Comparison of ENCODE assay signal across 23 cellular contexts in genomic region chr20:24033151-24033550, GRCh38. TPM values are rescaled to one million over a fixed set of nuclear protein-coding genes. Genes with fewer than 3 reads are reported as not detected.
DNase-seq lines count a peak whose midpoint lies in the region; ATAC-seq and TF ChIP-seq lines count a peak whose summit lies in the region.
"Had no signal": no experiment of that assay in that cellular context is flagged by ENCODE, and none has a peak within 500 bp of the region (broad histone marks: within the 10 kb centered on the region; RNA-seq: fewer than 3 reads in every experiment).

No MANE protein-coding gene starts in this region.

- H3K36me3 ChIP-seq in Loucy (ENCODE audit: insufficient read depth, low read length) (no peaks in the 10 kb centered on the region), gastroesophageal sphincter (no peaks in the 10 kb centered on the region)
- H3K36me3 ChIP-seq: esophagus muscularis mucosa, gastrocnemius medialis, pancreas, sigmoid colon, transverse colon had no signal

- H3K4me1 ChIP-seq in Loucy (ENCODE audit: insufficient read depth, low read length, poor library complexity, severe bottlenecking) (peaks cover 13% of the 10 kb centered on the region), gastroesophageal sphincter (no peaks in the 10 kb centered on the region)
- H3K4me1 ChIP-seq: esophagus muscularis mucosa, gastrocnemius medialis, pancreas, sigmoid colon, transverse colon had no signal

- ATAC-seq in stimulated activated effector memory CD8-positive, alpha-beta T cell treated with anti-CD3 and anti-CD28 coated beads, Interleukin-12 subunit alpha, Interleukin-12 subunit beta, amount 100 ng/mL, for 72 hours: peak; percentile 96
- no peak for ATAC-seq in gastroesophageal sphincter
- ATAC-seq: gastrocnemius medialis, pancreas had no signal

- no peaks in the 10 kb centered on the region for H3K27me3 Mint-ChIP-seq in activated naive CD4-positive, alpha-beta T cell treated with anti-CD3 and anti-CD28 coated beads for 36 hours (ENCODE audit: low read depth)
- H3K27me3 Mint-ChIP-seq in activated naive CD8-positive, alpha-beta T cell: no peaks in the 10 kb centered on the region
- no peaks in the 10 kb centered on the region for H3K27me3 Mint-ChIP-seq in glutamatergic neuron (ENCODE audit: unreplicated experiment)
- H3K27me3 Mint-ChIP-seq: IgD-negative memory B cell had no signal

- TF ChIP-seq EP300 in gastroesophageal sphincter (IDR thresholded peaks at IDR 0.05): no peak

- H3K4me3 ChIP-seq in Loucy (ENCODE audit: low read length, poor library complexity, severe bottlenecking): no peak overlapping the region
- no peak overlapping the region for H3K4me3 ChIP-seq in gastroesophageal sphincter
- H3K4me3 ChIP-seq: esophagus muscularis mucosa, gastrocnemius medialis, pancreas, sigmoid colon, transverse colon had no signal

- no peak overlapping the region for H3K4me3 Mint-ChIP-seq in activated naive CD4-positive, alpha-beta T cell treated with anti-CD3 and anti-CD28 coated beads for 36 hours
- no peak overlapping the region for H3K4me3 Mint-ChIP-seq in activated naive CD8-positive, alpha-beta T cell
- H3K4me3 Mint-ChIP-seq in stimulated activated effector memory CD8-positive, alpha-beta T cell treated with anti-CD3 and anti-CD28 coated beads, Interleukin-12 subunit alpha, Interleukin-12 subunit beta, amount 100 ng/mL, for 72 hours: peak overlapping the region; percentile 7
- no peak overlapping the region for H3K4me3 Mint-ChIP-seq in glutamatergic neuron (ENCODE audit: unreplicated experiment)
- H3K4me3 Mint-ChIP-seq: memory B cell had no signal

- no peak for TF ChIP-seq POLR2A in gastroesophageal sphincter (IDR thresholded peaks at IDR 0.05)

- TF ChIP-seq CTCF in Loucy (conservative IDR thresholded peaks at IDR 0.05; ENCODE audit: low read length): no peak
- TF ChIP-seq CTCF in gastroesophageal sphincter (IDR thresholded peaks at IDR 0.05): no peak
- TF ChIP-seq CTCF in glutamatergic neuron (IDR thresholded peaks at IDR 0.05; ENCODE audit: partially characterized antibody, unreplicated experiment): no peak

- no peaks in the 10 kb centered on the region for H3K79me2 ChIP-seq in Loucy (ENCODE audit: insufficient read depth, low read length)

- no peaks in the 10 kb centered on the region for H3F3A ChIP-seq in Loucy (ENCODE audit: low read depth)

- no peak overlapping the region for H3K4me2 ChIP-seq in Loucy (ENCODE audit: low read depth, low read length, poor library complexity, severe bottlenecking)

- peak overlapping the region; percentile 76 for H3K27ac Mint-ChIP-seq in activated naive CD4-positive, alpha-beta T cell treated with anti-CD3 and anti-CD28 coated beads for 36 hours
- peak overlapping the region; percentile 51 for H3K27ac Mint-ChIP-seq in activated naive CD8-positive, alpha-beta T cell
- peak overlapping the region; percentile 17 for H3K27ac Mint-ChIP-seq in stimulated activated effector memory CD8-positive, alpha-beta T cell treated with anti-CD3 and anti-CD28 coated beads, Interleukin-12 subunit alpha, Interleukin-12 subunit beta, amount 100 ng/mL, for 72 hours
- no peak overlapping the region for H3K27ac Mint-ChIP-seq in glutamatergic neuron (ENCODE audit: unreplicated experiment)

- peak; percentile 26 for DNase-seq in activated naive CD4-positive, alpha-beta T cell treated with anti-CD3 and anti-CD28 coated beads for 36 hours
- DNase-seq in activated naive CD4-positive, alpha-beta T cell (lab: John Stamatoyannopoulos, UW): no peak
- peak in 1 of 2 donors; percentile 52 for DNase-seq in stimulated activated effector memory CD8-positive, alpha-beta T cell treated with anti-CD3 and anti-CD28 coated beads, Interleukin-12 subunit alpha, Interleukin-12 subunit beta, amount 100 ng/mL, for 72 hours (ENCODE audit: low spot score in 2 of 2)
- DNase-seq in CD1c-positive myeloid dendritic cell (ENCODE audit: extremely low spot score): no peak
- DNase-seq in glutamatergic neuron: no peak
- DNase-seq: DMS79; effector CD8-positive, alpha-beta T cell; gastrocnemius medialis; NCI-H1694 treated with DMSO at 0.1 percent for 48 hours; NCI-H774; OCI-M1; pancreas; SHP77; sigmoid colon; transverse colon had no signal

- H3K9me3 Mint-ChIP-seq in activated naive CD4-positive, alpha-beta T cell treated with anti-CD3 and anti-CD28 coated beads for 36 hours: peaks cover 2% of the 10 kb centered on the region
- no peaks in the 10 kb centered on the region for H3K9me3 Mint-ChIP-seq in activated naive CD8-positive, alpha-beta T cell (ENCODE audit: low read depth)
- H3K9me3 Mint-ChIP-seq in stimulated activated effector memory CD8-positive, alpha-beta T cell treated with anti-CD3 and anti-CD28 coated beads, Interleukin-12 subunit alpha, Interleukin-12 subunit beta, amount 100 ng/mL, for 72 hours: no peaks in the 10 kb centered on the region
- H3K9me3 Mint-ChIP-seq in glutamatergic neuron (ENCODE audit: unreplicated experiment): peaks cover 2% of the 10 kb centered on the region

- H3K9ac ChIP-seq in Loucy (ENCODE audit: low read depth, low read length, poor library complexity, severe bottlenecking): no peak overlapping the region

- no peaks in the 10 kb centered on the region for H3K27me3 ChIP-seq in Loucy (ENCODE audit: insufficient read depth, low read length, poor library complexity, severe bottlenecking)
- H3K27me3 ChIP-seq in gastroesophageal sphincter: no peaks in the 10 kb centered on the region
- H3K27me3 ChIP-seq: esophagus muscularis mucosa, gastrocnemius medialis, pancreas, sigmoid colon, transverse colon had no signal

- no peaks in the 10 kb centered on the region for H4K20me1 ChIP-seq in Loucy (ENCODE audit: insufficient read depth, low read length, poor library complexity, severe bottlenecking)

- CTCF ChIA-PET in activated naive CD4-positive, alpha-beta T cell treated with anti-CD3 and anti-CD28 coated beads for 36 hours (lab: Charles Lee): no interaction called here

- no peaks in the 10 kb centered on the region for H3K9me3 ChIP-seq in Loucy (ENCODE audit: insufficient read depth, low read depth, low read length)
- no peaks in the 10 kb centered on the region for H3K9me3 ChIP-seq in gastroesophageal sphincter
- H3K9me3 ChIP-seq: esophagus muscularis mucosa, gastrocnemius medialis, pancreas, sigmoid colon, transverse colon had no signal

- H3K9me2 ChIP-seq in Loucy (replicated peaks; ENCODE audit: low read depth, low read length): no peaks in the 10 kb centered on the region

- peaks cover 19% of the 10 kb centered on the region for H3K4me1 Mint-ChIP-seq in activated naive CD4-positive, alpha-beta T cell treated with anti-CD3 and anti-CD28 coated beads for 36 hours (ENCODE audit: low read depth)
- H3K4me1 Mint-ChIP-seq in activated naive CD8-positive, alpha-beta T cell (ENCODE audit: low read depth): peaks cover 39% of the 10 kb centered on the region
- H3K4me1 Mint-ChIP-seq in stimulated activated effector memory CD8-positive, alpha-beta T cell treated with anti-CD3 and anti-CD28 coated beads, Interleukin-12 subunit alpha, Interleukin-12 subunit beta, amount 100 ng/mL, for 72 hours: peaks cover 17% of the 10 kb centered on the region
- H3K4me1 Mint-ChIP-seq in glutamatergic neuron (ENCODE audit: low read depth, unreplicated experiment): no peaks in the 10 kb centered on the region

- intact Hi-C loops in activated naive CD4-positive, alpha-beta T cell treated with anti-CD3 and anti-CD28 coated beads for 36 hours (cut with micrococcal nuclease): loop anchor here (1.0 to 10.0 kb wide), 4 partner anchors 12 to 1372 kb away; partner anchors contain the start of gene GINS1

- H2AFZ ChIP-seq in Loucy (ENCODE audit: low read length): 0 out of 2 replicates have a peak overlapping the region, but pooled peaks have one; percentile 29

- H3K27ac ChIP-seq in gastroesophageal sphincter: no peak overlapping the region
- H3K27ac ChIP-seq: esophagus muscularis mucosa, gastrocnemius medialis, pancreas, sigmoid colon, transverse colon had no signal

- peaks cover 1% of the 10 kb centered on the region for H3K36me3 Mint-ChIP-seq in activated naive CD4-positive, alpha-beta T cell treated with anti-CD3 and anti-CD28 coated beads for 36 hours (ENCODE audit: low read depth)
- H3K36me3 Mint-ChIP-seq in activated naive CD8-positive, alpha-beta T cell: no peaks in the 10 kb centered on the region
- no peaks in the 10 kb centered on the region for H3K36me3 Mint-ChIP-seq in stimulated activated effector memory CD8-positive, alpha-beta T cell treated with anti-CD3 and anti-CD28 coated beads, Interleukin-12 subunit alpha, Interleukin-12 subunit beta, amount 100 ng/mL, for 72 hours
- no peaks in the 10 kb centered on the region for H3K36me3 Mint-ChIP-seq in glutamatergic neuron (ENCODE audit: unreplicated experiment)
- H3K36me3 Mint-ChIP-seq: IgD-negative memory B cell, memory B cell had no signal

RNA-seq across cellular contexts. Expression of gene GGTLC1, which starts 44.6 kb away (rescaled TPM):
- not detected for total RNA-seq in activated naive CD4-positive, alpha-beta T cell treated with anti-CD3 and anti-CD28 coated beads for 36 hours
- total RNA-seq in gastroesophageal sphincter (not detected), glutamatergic neuron (ENCODE audit: unreplicated experiment) (not detected)
- total RNA-seq: chondrocyte, esophagus muscularis mucosa, gastrocnemius medialis, myocyte, sigmoid colon, transverse colon had no signal
